20 cellular contexts compared by ENCODE assay signal in the genomic region with DNA sequence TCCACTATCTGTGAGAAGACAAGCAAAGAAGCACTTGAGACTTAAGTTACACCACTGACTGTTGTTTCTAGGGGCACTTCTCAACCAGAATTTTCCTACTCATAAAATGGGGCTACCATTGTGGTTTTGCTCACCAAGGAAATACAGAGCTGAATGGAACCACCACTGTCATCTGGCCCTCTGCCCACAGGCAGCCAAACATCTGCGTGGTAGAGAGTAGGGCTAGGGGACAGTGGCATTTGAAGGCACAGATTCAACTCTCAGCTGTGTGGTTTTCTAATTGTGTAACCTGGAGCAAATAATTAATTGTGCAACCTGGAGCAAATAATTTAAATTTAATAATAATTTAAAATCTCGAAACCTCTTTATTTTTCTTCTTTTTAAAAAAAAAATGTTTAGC.
DNase-seq lines count a peak whose midpoint lies in the region; ATAC-seq and FAIRE-seq lines count a peak whose summit lies in the region.
"Had no signal": no experiment of that assay in that cellular context is flagged by ENCODE, and none has a peak within 500 bp of the region (broad histone marks: within the 10 kb centered on the region; RNA-seq: fewer than 3 reads in every experiment).

No MANE protein-coding gene starts in this region.

- no peaks in the 10 kb centered on the region for H3K79me1 ChIP-seq in trophoblast cell (ENCODE audit: low read length)

- H3K27me3 ChIP-seq in trophoblast cell (ENCODE audit: insufficient read depth, low read length) = no peaks in the 10 kb centered on the region

- H3K18ac ChIP-seq in trophoblast cell (ENCODE audit: low read length) = no peak overlapping the region

- H3K9me3 ChIP-seq in trophoblast cell (ENCODE audit: insufficient read depth, low read depth, low read length) = no peaks in the 10 kb centered on the region
- H3K9me3 ChIP-seq: A549, Caco-2, HAP-1 had no signal

- H3K9ac ChIP-seq in trophoblast cell (ENCODE audit: low read length) = peak overlapping the region; percentile 76
- H3K9ac ChIP-seq: GM23248 had no signal

- H3K79me2 ChIP-seq in trophoblast cell (ENCODE audit: control insufficient read depth, insufficient read depth, low read length, poor library complexity) = no peaks in the 10 kb centered on the region

- no peaks in the 10 kb centered on the region for H3K36me3 ChIP-seq in trophoblast cell (ENCODE audit: control insufficient read depth in 1 of 2, insufficient read depth in 2 of 2, low read length in 2 of 2)
- H3K36me3 ChIP-seq: HAP-1 had no signal

- WGBS in trophoblast cell (ENCODE audit: extremely low coverage, insufficient coverage, insufficient read length) = no CpG with 5 or more reads among the region's 2 CpGs

- H3K27ac ChIP-seq in trophoblast cell (ENCODE audit: low read depth, low read length) = no peak overlapping the region
- H3K27ac ChIP-seq: 22Rv1, C4-2B, GM23248 had no signal

- no peak overlapping the region for H2AFZ ChIP-seq in trophoblast cell (ENCODE audit: insufficient read depth, low read length, poor library complexity)
- H2AFZ ChIP-seq: GM23248 had no signal

- no peak for FAIRE-seq in urothelium cell line (lab: Jason Lieb, UNC)
- FAIRE-seq: A549, D721Med, G401.6, GM12891, GM19239 had no signal

- no peak overlapping the region for H2BK5ac ChIP-seq in trophoblast cell (ENCODE audit: low read depth, low read length, poor library complexity)

- no peak overlapping the region for H4K91ac ChIP-seq in trophoblast cell (ENCODE audit: low read depth, low read length)

- H3K14ac ChIP-seq in trophoblast cell (ENCODE audit: low read length) = no peak overlapping the region

- H3K4ac ChIP-seq in trophoblast cell (ENCODE audit: low read depth, low read length) = no peak overlapping the region

- H3K4me2 ChIP-seq in trophoblast cell (ENCODE audit: low read length) = no peak overlapping the region
- H3K4me2 ChIP-seq: A549 had no signal

- intact Hi-C loops in sciatic nerve (cut with DNase I) = no loop called here

- no peak overlapping the region for H3K4me3 ChIP-seq in trophoblast cell (ENCODE audit: low read depth, low read length)
- H3K4me3 ChIP-seq: A549, GM23248, HAP-1 had no signal

- peak overlapping the region; percentile 61 for H3K23ac ChIP-seq in trophoblast cell (ENCODE audit: low read length)

- no peak overlapping the region for H2BK120ac ChIP-seq in trophoblast cell (ENCODE audit: insufficient read depth, low read length, poor library complexity)

- H2BK12ac ChIP-seq in trophoblast cell (ENCODE audit: low read length) = no peak overlapping the region

- peak; percentile 10 for DNase-seq in NCI-H2107 treated with DMSO at 0.1 percent for 48 hours (lab: John Stamatoyannopoulos, UW; ENCODE audit: unreplicated experiment)
- no peak for DNase-seq in NCI-H2107 (lab: John Stamatoyannopoulos, UW)
- DNase-seq in M059J (ENCODE audit: low read depth) = peak; percentile 18
- peak; percentile 18 for DNase-seq in glomerular visceral epithelial cell (ENCODE audit: extremely low spot score)
- no peak for DNase-seq in trophoblast cell
- DNase-seq in activated CD4-positive, alpha-beta T cell treated with anti-CD3 and anti-CD28 coated beads for 48 hours = no peak
- DNase-seq in urothelium cell line (ENCODE audit: low spot score) = no peak
- no peak for DNase-seq in sciatic nerve (ENCODE audit: low spot score)
- DNase-seq: AML-193; Caco-2; CD4-positive, alpha-beta T cell; GM23248 had no signal

- H4K8ac ChIP-seq in trophoblast cell (ENCODE audit: low read depth, low read length) = no peak overlapping the region

- no peak overlapping the region for H2AK5ac ChIP-seq in trophoblast cell (ENCODE audit: low read length)

- H4K12ac ChIP-seq in trophoblast cell (ENCODE audit: low read depth, low read length) = no peak overlapping the region

- no peaks in the 10 kb centered on the region for H3K4me1 ChIP-seq in trophoblast cell (ENCODE audit: control insufficient read depth in 1 of 2, insufficient read depth in 2 of 2, low read length in 2 of 2)
- H3K4me1 ChIP-seq: Caco-2, HAP-1 had no signal

- ATAC-seq in sciatic nerve = no peak
- ATAC-seq: A549 had no signal

Comparison
In these comparisons a context has a peak if more than half of its experiments do, and no peak if none do; other contexts are left out.
1. DNase-seq: peak in NCI-H2107 treated with DMSO at 0.1 percent for 48 hours (single experiment), M059J (single experiment) and glomerular visceral epithelial cell (single experiment); none in NCI-H2107 (single experiment), trophoblast cell (0 of 2), activated CD4-positive, alpha-beta T cell treated with anti-CD3 and anti-CD28 coated beads for 48 hours (single experiment), urothelium cell line (single experiment) and sciatic nerve (single experiment).